Comparison of ENCODE assay signal across 13 cellular contexts in the genomic region with DNA sequence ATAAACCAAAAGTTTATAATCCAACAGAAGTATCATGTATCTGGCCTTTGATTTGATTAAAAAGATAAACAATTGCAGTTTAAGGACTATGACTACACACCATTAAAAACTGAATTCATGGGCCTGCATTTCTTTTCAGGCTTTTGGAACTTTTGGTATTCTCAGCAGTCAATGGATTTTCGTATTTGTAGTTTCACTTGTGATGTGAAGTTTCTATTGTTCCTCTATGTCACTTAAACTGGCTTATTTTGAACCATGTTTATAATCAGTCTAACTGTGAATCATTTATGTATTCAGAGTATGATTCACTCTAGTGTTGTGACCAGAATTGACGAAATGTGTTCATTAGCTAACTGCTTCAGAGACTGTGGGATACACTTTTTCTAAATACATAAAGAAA.
DNase-seq lines count a peak whose midpoint lies in the region; TF ChIP-seq lines count a peak whose summit lies in the region.
"Had no signal": no experiment of that assay in that cellular context is flagged by ENCODE, and none has a peak within 500 bp of the region (broad histone marks: within the 10 kb centered on the region; RNA-seq: fewer than 3 reads in every experiment).

No MANE protein-coding gene starts in this region.

- H3K27me3 ChIP-seq in osteoblast (ENCODE audit: insufficient read depth, low read length), result no peaks in the 10 kb centered on the region
- no peaks in the 10 kb centered on the region for H3K27me3 ChIP-seq in A673 (replicated peaks; ENCODE audit: insufficient read depth, low read depth, low read length, poor library complexity)
- H3K27me3 ChIP-seq: right lobe of liver had no signal

- H4K20me1 ChIP-seq in osteoblast (ENCODE audit: insufficient read depth, low read length), result no peaks in the 10 kb centered on the region

- CTCF ChIA-PET in activated CD4-positive, alpha-beta T cell treated with anti-CD3 and anti-CD28 coated beads, Interleukin-2, amount 10 ng/mL, durations not matched to agents 7 days and 5 days (lab: Charles Lee), result interaction anchor here (1.1 kb wide), 1 partner anchor 18 kb away, joined by 3 read pairs; no protein-coding TSS in a partner anchor
- CTCF ChIA-PET in HEK293 (lab: Yijun Ruan, JAX), result interaction anchor here (0.6 to 1.3 kb wide), 3 partner anchors 427 to 584 kb away, joined by 3 to 5 read pairs (median 3); no protein-coding TSS in a partner anchor
- CTCF ChIA-PET in A673 (lab: Charles Lee), result no interaction called here

- BruUV-seq in A673 (replicated peaks; lab: Mats Ljungman, UMichigan), result no TSS peak

- H3K4me3 Mint-ChIP-seq in activated CD4-positive, alpha-beta T cell treated with anti-CD3 and anti-CD28 coated beads, Interleukin-2, amount 10 ng/mL, durations not matched to agents 24 days and 14 days, result no peak overlapping the region
- H3K4me3 Mint-ChIP-seq in activated CD4-positive, alpha-beta T cell treated with anti-CD3 and anti-CD28 coated beads, Interleukin-2, amount 10 ng/mL, durations not matched to agents 7 days and 5 days, result no peak overlapping the region
- H3K4me3 Mint-ChIP-seq in activated T-helper 2 cell treated with anti-CD3 and anti-CD28 coated beads, Interferon-gamma antibody, Interleukin-2, Interleukin-4, amounts not matched to agents 10 μg/mL and 5 μg/mL and 100 μg/mL, durations not matched to agents 14 hours and 24 hours and 36 hours (ENCODE audit: low read depth), result no peak overlapping the region
- H3K4me3 Mint-ChIP-seq: naive B cell, type B pancreatic cell had no signal

- no peak overlapping the region for H3K4me2 ChIP-seq in osteoblast (ENCODE audit: insufficient read depth, low read length)

- no peaks in the 10 kb centered on the region for H3K79me2 ChIP-seq in osteoblast (ENCODE audit: insufficient read depth, low read length)

- H3K27ac ChIP-seq in HEK293 (ENCODE audit: extremely low read depth, low read depth, low read length) (no peak overlapping the region), osteoblast (ENCODE audit: low read depth, low read length) (peak overlapping the region; percentile 21), A673 (ENCODE audit: low read depth, low read length, poor library complexity, severe bottlenecking) (no peak overlapping the region)
- H3K27ac ChIP-seq: right lobe of liver, WERI-Rb-1 had no signal

- no peak for DNase-seq in activated CD4-positive, alpha-beta T cell treated with anti-CD3 and anti-CD28 coated beads, Interleukin-2, amount 10 ng/mL, durations not matched to agents 24 days and 14 days
- no peak for DNase-seq in activated CD4-positive, alpha-beta T cell treated with anti-CD3 and anti-CD28 coated beads, Interleukin-2, amount 10 ng/mL, durations not matched to agents 7 days and 5 days
- no peak for DNase-seq in activated T-helper 2 cell treated with anti-CD3 and anti-CD28 coated beads, Interferon-gamma antibody, Interleukin-2, Interleukin-4, amounts not matched to agents 10 μg/mL and 5 μg/mL and 100 μg/mL, durations not matched to agents 14 hours and 24 hours and 36 hours (ENCODE audit: low spot score)
- DNase-seq in osteoblast (ENCODE audit: insufficient read length, low spot score, missing footprints), result peak; percentile 9
- no peak for DNase-seq in A673 (ENCODE audit: low spot score)
- no peak for DNase-seq in NCI-H1694 treated with DMSO at 0.1 percent for 48 hours (lab: John Stamatoyannopoulos, UW)
- DNase-seq in 8988T, result no peak
- DNase-seq: effector CD4-positive, alpha-beta T cell; naive B cell; right lobe of liver; WERI-Rb-1 had no signal

- POLR2A ChIA-PET in activated CD4-positive, alpha-beta T cell treated with anti-CD3 and anti-CD28 coated beads, Interleukin-2, amount 10 ng/mL, durations not matched to agents 7 days and 5 days (lab: Charles Lee), result no interaction called here
- POLR2A ChIA-PET in HEK293 (lab: Yijun Ruan, JAX), result no interaction called here
- POLR2A ChIA-PET in A673 (lab: Charles Lee; ENCODE audit: low non-redundant PET), result no interaction called here

- H3K9me3 ChIP-seq in HEK293 (ENCODE audit: control insufficient read depth, insufficient read depth, low read depth, low read length) (no peaks in the 10 kb centered on the region), osteoblast (ENCODE audit: low read depth, low read length) (no peaks in the 10 kb centered on the region), A673 (ENCODE audit: low read depth, low read length, poor library complexity, severe bottlenecking) (no peaks in the 10 kb centered on the region)
- H3K9me3 ChIP-seq: right lobe of liver had no signal

- no peak overlapping the region for H3K4me3 ChIP-seq in HEK293 (ENCODE audit: low read depth, low read length)
- H3K4me3 ChIP-seq in osteoblast (ENCODE audit: insufficient read depth, low read length), result no peak overlapping the region
- no peak overlapping the region for H3K4me3 ChIP-seq in A673 (ENCODE audit: low read depth, low read length, poor library complexity, severe bottlenecking)
- H3K4me3 ChIP-seq: right lobe of liver had no signal

- H3K4me1 Mint-ChIP-seq in activated CD4-positive, alpha-beta T cell treated with anti-CD3 and anti-CD28 coated beads, Interleukin-2, amount 10 ng/mL, durations not matched to agents 24 days and 14 days, result peaks cover 3% of the 10 kb centered on the region
- no peaks in the 10 kb centered on the region for H3K4me1 Mint-ChIP-seq in activated CD4-positive, alpha-beta T cell treated with anti-CD3 and anti-CD28 coated beads, Interleukin-2, amount 10 ng/mL, durations not matched to agents 7 days and 5 days
- peaks cover 6% of the 10 kb centered on the region for H3K4me1 Mint-ChIP-seq in activated T-helper 2 cell treated with anti-CD3 and anti-CD28 coated beads, Interferon-gamma antibody, Interleukin-2, Interleukin-4, amounts not matched to agents 10 μg/mL and 5 μg/mL and 100 μg/mL, durations not matched to agents 14 hours and 24 hours and 36 hours (ENCODE audit: low read depth)
- H3K4me1 Mint-ChIP-seq: naive B cell had no signal

- H3K9me3 Mint-ChIP-seq in activated CD4-positive, alpha-beta T cell treated with anti-CD3 and anti-CD28 coated beads, Interleukin-2, amount 10 ng/mL, durations not matched to agents 24 days and 14 days, result no peaks in the 10 kb centered on the region
- H3K9me3 Mint-ChIP-seq in activated CD4-positive, alpha-beta T cell treated with anti-CD3 and anti-CD28 coated beads, Interleukin-2, amount 10 ng/mL, durations not matched to agents 7 days and 5 days, result no peaks in the 10 kb centered on the region
- no peaks in the 10 kb centered on the region for H3K9me3 Mint-ChIP-seq in activated T-helper 2 cell treated with anti-CD3 and anti-CD28 coated beads, Interferon-gamma antibody, Interleukin-2, Interleukin-4, amounts not matched to agents 10 μg/mL and 5 μg/mL and 100 μg/mL, durations not matched to agents 14 hours and 24 hours and 36 hours
- H3K9me3 Mint-ChIP-seq: naive B cell, type B pancreatic cell had no signal

- peak overlapping the region; percentile 45 for H3K27ac Mint-ChIP-seq in activated CD4-positive, alpha-beta T cell treated with anti-CD3 and anti-CD28 coated beads, Interleukin-2, amount 10 ng/mL, durations not matched to agents 24 days and 14 days
- H3K27ac Mint-ChIP-seq in activated CD4-positive, alpha-beta T cell treated with anti-CD3 and anti-CD28 coated beads, Interleukin-2, amount 10 ng/mL, durations not matched to agents 7 days and 5 days, result no peak overlapping the region
- peak overlapping the region; percentile 69 for H3K27ac Mint-ChIP-seq in activated T-helper 2 cell treated with anti-CD3 and anti-CD28 coated beads, Interferon-gamma antibody, Interleukin-2, Interleukin-4, amounts not matched to agents 10 μg/mL and 5 μg/mL and 100 μg/mL, durations not matched to agents 14 hours and 24 hours and 36 hours
- H3K27ac Mint-ChIP-seq: naive B cell, type B pancreatic cell had no signal

- no peaks in the 10 kb centered on the region for H3K36me3 Mint-ChIP-seq in activated CD4-positive, alpha-beta T cell treated with anti-CD3 and anti-CD28 coated beads, Interleukin-2, amount 10 ng/mL, durations not matched to agents 24 days and 14 days (ENCODE audit: low read depth)
- no peaks in the 10 kb centered on the region for H3K36me3 Mint-ChIP-seq in activated CD4-positive, alpha-beta T cell treated with anti-CD3 and anti-CD28 coated beads, Interleukin-2, amount 10 ng/mL, durations not matched to agents 7 days and 5 days (ENCODE audit: low read depth)
- no peaks in the 10 kb centered on the region for H3K36me3 Mint-ChIP-seq in activated T-helper 2 cell treated with anti-CD3 and anti-CD28 coated beads, Interferon-gamma antibody, Interleukin-2, Interleukin-4, amounts not matched to agents 10 μg/mL and 5 μg/mL and 100 μg/mL, durations not matched to agents 14 hours and 24 hours and 36 hours (ENCODE audit: low read depth)
- H3K36me3 Mint-ChIP-seq: naive B cell, type B pancreatic cell had no signal

- H3K4me1 ChIP-seq in HEK293 (ENCODE audit: control insufficient read depth, insufficient read depth, low read length) (peaks cover 15% of the 10 kb centered on the region; the same call in 1 of the 2 replicates), osteoblast (ENCODE audit: insufficient read depth, low read length) (peaks cover 3% of the 10 kb centered on the region), A673 (ENCODE audit: insufficient read depth, low read length, poor library complexity, severe bottlenecking) (peaks cover 3% of the 10 kb centered on the region)
- H3K4me1 ChIP-seq: right lobe of liver had no signal

- TF ChIP-seq CTCF in HEK293 (tag by site-specific recombination; IDR thresholded peaks at IDR 0.05) (no peak), osteoblast (IDR thresholded peaks at IDR 0.05; ENCODE audit: extremely low read depth, low read depth, low read length) (no peak), A673 (conservative IDR thresholded peaks at IDR 0.05; ENCODE audit: low read depth, low read length) (no peak)

- no peak overlapping the region for H2AFZ ChIP-seq in osteoblast (ENCODE audit: low read length)

- intact Hi-C loops in activated CD4-positive, alpha-beta T cell treated with anti-CD3 and anti-CD28 coated beads, Interleukin-2, amount 10 ng/mL, durations not matched to agents 24 days and 14 days (cut with micrococcal nuclease), result no loop called here
- intact Hi-C loops in activated T-helper 2 cell treated with anti-CD3 and anti-CD28 coated beads, Interferon-gamma antibody, Interleukin-2, Interleukin-4, amounts not matched to agents 10 μg/mL and 5 μg/mL and 100 μg/mL, durations not matched to agents 14 hours and 24 hours and 36 hours (cut with micrococcal nuclease), result no loop called here
- intact Hi-C loops in A673 (cut with micrococcal nuclease; ENCODE audit: unreplicated experiment), result no loop called here

- peaks cover 3 to 5% of the 10 kb centered on the region in 2 experiments; a peak in 2 of 3 replicates for H3K36me3 ChIP-seq in HEK293 (ENCODE audit: control insufficient read depth in 2 of 2, insufficient read depth in 1 of 2, low read length in 2 of 2)
- H3K36me3 ChIP-seq in osteoblast (ENCODE audit: insufficient read depth, low read length), result peaks cover 7% of the 10 kb centered on the region
- H3K36me3 ChIP-seq in A673 (ENCODE audit: insufficient read depth, low read length, poor library complexity, severe bottlenecking), result peaks cover 7% of the 10 kb centered on the region
- H3K36me3 ChIP-seq: WERI-Rb-1 had no signal

- peaks cover 17% of the 10 kb centered on the region for H3K27me3 Mint-ChIP-seq in activated CD4-positive, alpha-beta T cell treated with anti-CD3 and anti-CD28 coated beads, Interleukin-2, amount 10 ng/mL, durations not matched to agents 24 days and 14 days
- H3K27me3 Mint-ChIP-seq in activated CD4-positive, alpha-beta T cell treated with anti-CD3 and anti-CD28 coated beads, Interleukin-2, amount 10 ng/mL, durations not matched to agents 7 days and 5 days, result peaks cover 1% of the 10 kb centered on the region
- peaks cover 12% of the 10 kb centered on the region for H3K27me3 Mint-ChIP-seq in activated T-helper 2 cell treated with anti-CD3 and anti-CD28 coated beads, Interferon-gamma antibody, Interleukin-2, Interleukin-4, amounts not matched to agents 10 μg/mL and 5 μg/mL and 100 μg/mL, durations not matched to agents 14 hours and 24 hours and 36 hours (ENCODE audit: low read depth)
- H3K27me3 Mint-ChIP-seq: type B pancreatic cell had no signal
